Comparison of ENCODE assay signal across 7 cellular contexts in the genomic region with DNA sequence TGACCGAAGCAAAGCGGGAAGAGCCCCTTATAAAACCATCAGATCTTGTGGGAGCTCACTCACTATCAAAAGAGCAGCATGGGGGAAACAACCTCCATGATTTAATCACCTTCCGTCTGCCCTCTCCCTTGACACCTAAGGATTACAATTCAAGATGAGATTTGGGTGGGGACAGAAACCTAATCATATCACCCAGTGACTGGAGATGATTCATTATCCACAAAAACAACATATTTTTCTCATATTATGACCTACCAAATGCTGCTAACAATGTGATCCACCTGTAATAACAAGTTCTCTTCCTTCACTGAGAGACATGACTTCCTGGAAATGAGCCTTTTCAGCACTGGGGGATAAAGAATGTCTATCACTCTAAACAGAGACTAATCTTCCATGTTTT. TPM values are rescaled to one million over a fixed set of nuclear protein-coding genes. Genes with fewer than 3 reads are reported as not detected.
"Had no signal": no experiment of that assay in that cellular context is flagged by ENCODE, and none has a peak within 500 bp of the region (broad histone marks: within the 10 kb centered on the region; RNA-seq: fewer than 3 reads in every experiment).

No MANE protein-coding gene starts in this region.

- FAIRE-seq: H54, HepG2 had no signal

- H2AFZ ChIP-seq: GM23338 had no signal

- H3K4me2 ChIP-seq: GM23338 had no signal

- ATAC-seq: GM23338, HepG2 had no signal

- H3K4me3 ChIP-seq: GM23338 had no signal

- DNase-seq: H9, HCEC 1CT, KBM-7 had no signal

- H3K27ac ChIP-seq: HL-60 had no signal

RNA-seq across cellular contexts. Expression of a gene that starts 23.4 kb away (rescaled TPM):
- total RNA-seq: H9 had no signal
